ENCODE assay signal across 23 cellular contexts in the genomic region with DNA sequence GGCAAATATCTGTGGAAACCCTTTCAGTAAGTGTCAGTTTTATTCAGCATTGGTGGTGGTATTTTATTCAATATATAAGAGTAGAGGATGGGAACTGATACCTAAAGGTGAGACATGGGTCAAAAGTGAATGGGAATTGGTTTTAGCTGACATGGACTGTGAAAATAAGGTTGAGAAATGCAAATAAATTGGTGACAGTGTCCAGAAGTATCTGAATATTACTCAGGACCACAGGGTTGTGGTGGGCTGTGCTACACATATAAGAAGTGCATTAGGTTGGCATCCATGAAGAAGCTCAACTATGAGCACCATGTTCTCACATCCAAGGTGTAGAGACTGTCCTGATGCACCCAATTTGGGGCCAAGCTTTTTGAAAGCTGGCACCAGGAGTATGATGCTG. TPM values are rescaled to one million over a fixed set of nuclear protein-coding genes. Genes with fewer than 3 reads are reported as not detected.
"Had no signal": no experiment of that assay in that cellular context is flagged by ENCODE, and none has a peak within 500 bp of the region (broad histone marks: within the 10 kb centered on the region; RNA-seq: fewer than 3 reads in every experiment).

No MANE protein-coding gene starts in this region.

- H3K27ac ChIP-seq: adrenal gland, breast epithelium, colonic mucosa, Peyer's patch, RWPE1, SJCRH30 had no signal

- H3K4me1 Mint-ChIP-seq: activated naive CD8-positive, alpha-beta T cell treated with anti-CD3 and anti-CD28 coated beads, Interleukin-2, amount 10 ng/mL, durations not matched to agents 7 days and 5 days had no signal

- H3K4me2 ChIP-seq: SK-N-SH had no signal

- H3K27ac Mint-ChIP-seq: activated CD8-positive, alpha-beta T cell treated with anti-CD3 and anti-CD28 coated beads for 36 hours; activated naive CD8-positive, alpha-beta T cell treated with anti-CD3 and anti-CD28 coated beads, Interleukin-2, amount 10 ng/mL, durations not matched to agents 7 days and 5 days had no signal

- H3K4me3 Mint-ChIP-seq: activated CD8-positive, alpha-beta T cell treated with anti-CD3 and anti-CD28 coated beads for 36 hours; activated naive CD8-positive, alpha-beta T cell treated with anti-CD3 and anti-CD28 coated beads, Interleukin-2, amount 10 ng/mL, durations not matched to agents 7 days and 5 days had no signal

- DNase-seq: activated CD4-positive, alpha-beta T cell treated with anti-CD3 and anti-CD28 coated beads for 4 hours; activated CD8-positive, alpha-beta memory T cell treated with anti-CD3 and anti-CD28 coated beads, Interleukin-2, amount 50 U/mL, for 48 hours; activated CD8-positive, alpha-beta T cell treated with anti-CD3 and anti-CD28 coated beads for 36 hours; activated naive CD4-positive, alpha-beta T cell treated with anti-CD3 and anti-CD28 coated beads, Interleukin-2, amount 50 U/mL, for 16 hours; activated naive CD8-positive, alpha-beta T cell treated with anti-CD3 and anti-CD28 coated beads, Interleukin-2, amount 10 ng/mL, durations not matched to agents 7 days and 5 days; activated T-cell treated with anti-CD3 and anti-CD28 coated beads, Interleukin-2, amount 50 U/mL, for 1 hour; adrenal gland; anterior cingulate cortex; caudate nucleus; colonic mucosa; NCI-H1092; NCI-H1930; NCI-H2107; NCI-H524; Peyer's patch; Right ventricle myocardium superior; SJCRH30; SK-N-SH had no signal

- H3K4me3 ChIP-seq: adrenal gland, breast epithelium, colonic mucosa, Peyer's patch, SJCRH30 had no signal

- H3K9me3 Mint-ChIP-seq: activated CD8-positive, alpha-beta T cell treated with anti-CD3 and anti-CD28 coated beads for 36 hours; activated naive CD8-positive, alpha-beta T cell treated with anti-CD3 and anti-CD28 coated beads, Interleukin-2, amount 10 ng/mL, durations not matched to agents 7 days and 5 days had no signal

- H3K9ac ChIP-seq: SK-N-SH had no signal

- H3K4me1 ChIP-seq: adrenal gland, breast epithelium, colonic mucosa, Peyer's patch, SJCRH30 had no signal

- ATAC-seq: activated CD4-positive, CD25-positive, alpha-beta regulatory T cell treated with anti-CD3 and anti-CD28 coated beads, Interleukin-2, amount 50 U/mL, for 24 hours; activated CD8-positive, alpha-beta T cell treated with anti-CD3 and anti-CD28 coated beads for 36 hours had no signal

- H3K9me3 ChIP-seq: adrenal gland, breast epithelium, colonic mucosa, Peyer's patch, SJCRH30, SK-N-SH had no signal

- H3K36me3 ChIP-seq: breast epithelium, colonic mucosa, SJCRH30 had no signal

- H3K27me3 Mint-ChIP-seq: activated CD8-positive, alpha-beta T cell treated with anti-CD3 and anti-CD28 coated beads for 36 hours; activated naive CD8-positive, alpha-beta T cell treated with anti-CD3 and anti-CD28 coated beads, Interleukin-2, amount 10 ng/mL, durations not matched to agents 7 days and 5 days had no signal

- H3K27me3 ChIP-seq: adrenal gland, breast epithelium, colonic mucosa, Peyer's patch, SJCRH30 had no signal

RNA-seq across cellular contexts. Expression of a gene that starts 45.0 kb away (rescaled TPM):
- total RNA-seq: activated CD8-positive, alpha-beta T cell treated with anti-CD3 and anti-CD28 coated beads for 36 hours; activated naive CD8-positive, alpha-beta T cell treated with anti-CD3 and anti-CD28 coated beads, Interleukin-2, amount 10 ng/mL, durations not matched to agents 7 days and 5 days; adrenal gland; breast epithelium; cerebellum; colonic mucosa; Peyer's patch; Right ventricle myocardium superior; SJCRH30; T-helper 1 cell treated with Interleukin-12 subunit alpha and Interleukin-12 subunit beta and Interleukin-4 antibody, amounts not matched to agents 30 ng/mL and 1 ng/mL, for 36 hours had no signal
- polyA plus RNA-seq: adrenal gland, SK-N-SH had no signal
